In the genomic region with DNA sequence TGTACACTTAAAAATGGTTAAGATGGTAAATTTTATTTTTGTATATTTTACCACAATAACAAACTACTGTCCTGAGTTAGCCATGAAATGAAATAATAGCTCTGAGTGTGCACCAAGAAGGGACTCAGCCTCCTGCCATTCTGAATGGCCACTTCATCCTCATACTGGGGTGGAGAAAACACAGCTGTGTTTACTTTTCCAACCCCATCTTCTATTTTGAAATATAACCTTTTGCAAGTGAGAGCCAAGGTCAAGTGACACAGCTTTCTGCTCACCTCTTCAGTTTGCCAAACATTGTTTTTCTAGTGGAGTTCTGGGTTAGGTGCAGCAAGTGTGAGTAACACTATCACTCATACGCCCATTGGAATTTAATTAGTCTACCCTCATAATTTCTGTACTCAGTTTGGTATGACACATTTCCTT, we compare ENCODE assay signal across 10 cellular contexts.
DNase-seq lines count a peak whose midpoint lies in the region; ATAC-seq and TF ChIP-seq lines count a peak whose summit lies in the region.
"Had no signal": no experiment of that assay in that cellular context is flagged by ENCODE, and none has a peak within 500 bp of the region (broad histone marks: within the 10 kb centered on the region; RNA-seq: fewer than 3 reads in every experiment).

No MANE protein-coding gene starts in this region.

- H2AK5ac ChIP-seq in IMR-90 (ENCODE audit: low read depth, low read length) = no peak overlapping the region

- no peak overlapping the region for H2BK20ac ChIP-seq in IMR-90 (ENCODE audit: low read depth, low read length)

- BruUV-seq in Calu3 (replicated peaks; lab: Mats Ljungman, UMichigan) (no TSS peak), IMR-90 (replicated peaks; lab: Mats Ljungman, UMichigan) (no TSS peak)

- no peak for TF ChIP-seq RAD21 in IMR-90 (IDR thresholded peaks at IDR 0.05; ENCODE audit: low read length)

- no peak overlapping the region for H2AK9ac ChIP-seq in IMR-90 (replicated peaks; ENCODE audit: low read depth, low read length, poor library complexity)

- H2AFZ ChIP-seq in IMR-90 (replicated peaks; ENCODE audit: low read length, poor library complexity) = no peak overlapping the region

- no peak overlapping the region for H3K9ac ChIP-seq in IMR-90 (ENCODE audit: low read depth, low read length)

- intact Hi-C loops in Calu3 (cut with micrococcal nuclease; ENCODE audit: unreplicated experiment) (no loop called here), IMR-90 (cut with micrococcal nuclease) (no loop called here)

- TF ChIP-seq POLR2A in IMR-90 (IDR thresholded peaks at IDR 0.05; ENCODE audit: low read depth, low read length) = no peak

- no peaks in the 10 kb centered on the region for H3K4me1 ChIP-seq in IMR-90 (ENCODE audit: control insufficient read depth, insufficient read depth, low read length)

- no peaks in the 10 kb centered on the region for H4K20me1 ChIP-seq in IMR-90 (ENCODE audit: insufficient read depth, low read length)

- no peaks in the 10 kb centered on the region for H3K79me1 ChIP-seq in IMR-90 (ENCODE audit: low read depth in 1 of 2, low read length in 2 of 2)

- no peak overlapping the region for H3K56ac ChIP-seq in IMR-90 (ENCODE audit: extremely low read depth, insufficient read depth, low read length)

- H3K27me3 ChIP-seq in IMR-90 (ENCODE audit: control insufficient read depth, insufficient read depth, low read length) = no peaks in the 10 kb centered on the region

- in situ Hi-C loops in IMR-90 (cut with MboI; ENCODE audit: low sequenced_read_pairs) = no loop called here

- H3K9me3 Mint-ChIP-seq in Calu3 (ENCODE audit: low read depth, unreplicated experiment) = no peaks in the 10 kb centered on the region

- no peak overlapping the region for H3K18ac ChIP-seq in IMR-90 (ENCODE audit: low read depth, low read length)

- H3K27ac Mint-ChIP-seq in Calu3 (ENCODE audit: unreplicated experiment) = no peak overlapping the region
- H3K27ac Mint-ChIP-seq: activated naive CD4-positive, alpha-beta T cell treated with anti-CD3 and anti-CD28 coated beads, Interleukin-2, amount 50 U/mL, for 24 hours had no signal

- no peak overlapping the region for H4K91ac ChIP-seq in IMR-90 (ENCODE audit: insufficient read depth, low read depth, low read length)

- no peak overlapping the region for H3K4ac ChIP-seq in IMR-90 (ENCODE audit: low read depth, low read length)

- CTCF ChIA-PET in Calu3 (lab: Charles Lee) (interaction anchor here (0.7 to 0.9 kb wide), 4 partner anchors 9 to 175 kb away, joined by 3 read pairs; a partner anchor contains a TSS), IMR-90 (lab: Yijun Ruan, JAX) (interaction anchor here (0.6 kb wide), 1 partner anchor 49 kb away, joined by 3 read pairs; no protein-coding TSS in a partner anchor)

- H4K8ac ChIP-seq in IMR-90 (ENCODE audit: low read depth in 2 of 2, low read length in 2 of 2) = no peak overlapping the region

- H3K23ac ChIP-seq in IMR-90 (ENCODE audit: low read depth, low read length) = no peak overlapping the region

- H3K9me3 ChIP-seq in IMR-90 (ENCODE audit: control insufficient read depth, insufficient read depth, low read length) = no peaks in the 10 kb centered on the region

- H3K4me3 Mint-ChIP-seq in Calu3 (ENCODE audit: low read depth, unreplicated experiment) = no peak overlapping the region
- H3K4me3 Mint-ChIP-seq: activated naive CD4-positive, alpha-beta T cell treated with anti-CD3 and anti-CD28 coated beads, Interleukin-2, amount 50 U/mL, for 24 hours had no signal

- no peaks in the 10 kb centered on the region for H3K36me3 Mint-ChIP-seq in Calu3 (ENCODE audit: insufficient read depth, unreplicated experiment)

- no peak overlapping the region for H3K27ac ChIP-seq in IMR-90 (ENCODE audit: insufficient read depth, low read length)
- no peak overlapping the region for H3K27ac ChIP-seq in substantia nigra (ENCODE audit: low read depth, low read length, poor library complexity, severe bottlenecking)
- H3K27ac ChIP-seq: SK-N-MC had no signal

- peaks cover 10% of the 10 kb centered on the region for H3K4me1 Mint-ChIP-seq in Calu3 (ENCODE audit: low read depth, unreplicated experiment)

- no peaks in the 10 kb centered on the region for H3K27me3 Mint-ChIP-seq in Calu3 (ENCODE audit: unreplicated experiment)
- H3K27me3 Mint-ChIP-seq: activated naive CD4-positive, alpha-beta T cell treated with anti-CD3 and anti-CD28 coated beads, Interleukin-2, amount 50 U/mL, for 24 hours had no signal

- no peak overlapping the region for H4K5ac ChIP-seq in IMR-90 (ENCODE audit: low read depth, low read length)

- ATAC-seq in IMR-90 (ENCODE audit: low read depth) (peak; percentile 93), HG02938 (IDR thresholded peaks at IDR 0.05; ENCODE audit: unreplicated experiment) (no peak)

- TF ChIP-seq CTCF in Calu3 (IDR thresholded peaks at IDR 0.05; ENCODE audit: unreplicated experiment) = no peak
- no peak for TF ChIP-seq CTCF in IMR-90 (conservative IDR thresholded peaks at IDR 0.05; ENCODE audit: low read depth, low read length)

- no peak overlapping the region for H2BK15ac ChIP-seq in IMR-90 (ENCODE audit: low read depth, low read length)

- no peak overlapping the region for H3K14ac ChIP-seq in IMR-90 (replicated peaks; ENCODE audit: low read depth, low read length)

- H3K4me2 ChIP-seq in IMR-90 (ENCODE audit: low read depth, low read length) = no peak overlapping the region

- H3K36me3 ChIP-seq in IMR-90 (ENCODE audit: control insufficient read depth, insufficient read depth, low read length) = no peaks in the 10 kb centered on the region

- no peak overlapping the region for H2BK120ac ChIP-seq in IMR-90 (ENCODE audit: low read depth, low read length)

- dilution Hi-C loops in IMR-90 (cut with HindIII; ENCODE audit: low sequenced_read_pairs, unreplicated experiment) = no loop called here

- no peak overlapping the region for H2BK5ac ChIP-seq in IMR-90 (ENCODE audit: low read depth, low read length, poor library complexity, severe bottlenecking)

- POLR2A ChIA-PET in IMR-90 (lab: Charles Lee; ENCODE audit: unreplicated experiment) = no interaction called here

- WGBS in IMR-90 (ENCODE audit: extremely low coverage in 2 of 2, insufficient read length in 1 of 2), 2 experiments = no CpG with 5 or more reads among the region's 1 CpG

- H3K4me3 ChIP-seq in IMR-90 (ENCODE audit: insufficient read depth, low read depth, low read length) = no peak overlapping the region
- H3K4me3 ChIP-seq: SK-N-MC had no signal

- no peaks in the 10 kb centered on the region for H3K9me1 ChIP-seq in IMR-90 (ENCODE audit: insufficient read depth, low read length)

- peak; percentile 11 for DNase-seq in Calu3
- DNase-seq in IMR-90 = peak; percentile 87
- DNase-seq in RPMI7951 (ENCODE audit: low read depth) = peak; percentile 63
- DNase-seq in kidney glomerular epithelial cell (lab: John Stamatoyannopoulos, UW) = peak; percentile 74
- no peak for DNase-seq in cerebellar nuclear complex (lab: John Stamatoyannopoulos, UW)
- DNase-seq in substantia nigra (lab: John Stamatoyannopoulos, UW) = no peak
- no peak for DNase-seq in activated gamma-delta T cell (lab: John Stamatoyannopoulos, UW)

TF ChIP-seq in IMR-90, 13 proteins besides CTCF, POLR2A, EP300 and RAD21:
- TF ChIP-seq BHLHE40 (IDR thresholded peaks at IDR 0.05; ENCODE audit: low read depth, low read length) (no peak), RCOR1 (IDR thresholded peaks at IDR 0.05; ENCODE audit: insufficient replicate concordance, low read length) (peak; percentile 87), FOS (IDR thresholded peaks at IDR 0.05; ENCODE audit: low read depth, low read length) (no peak)

Comparison
In these comparisons a context has a peak if more than half of its experiments do, and no peak if none do; other contexts are left out.
1. DNase-seq: peak in Calu3 (single experiment), IMR-90 (single experiment), RPMI7951 (single experiment) and kidney glomerular epithelial cell (single experiment); none in cerebellar nuclear complex (0 of 2), substantia nigra (0 of 49) and activated gamma-delta T cell (single experiment).